In genomic region chr9:14185016-14185415, GRCh38 we compare ENCODE assay signal across 3 cellular contexts.
TF ChIP-seq lines count a peak whose summit lies in the region.

No MANE protein-coding gene starts in this region.

TF ChIP-seq in SK-N-SH treated with all-trans-retinoic acid at 6 μM for 48 hours, 23 proteins besides CTCF, POLR2A, EP300 and RAD21:
- TF ChIP-seq ZNF70 (CRISPR knock-in tag; IDR thresholded peaks at IDR 0.05) (peak; percentile 90), ISL1 (CRISPR knock-in tag; IDR thresholded peaks at IDR 0.05) (no peak)

TF ChIP-seq in SK-N-SH, 30 proteins besides CTCF, POLR2A, EP300 and RAD21:
- TF ChIP-seq USF2 (IDR thresholded peaks at IDR 0.05; ENCODE audit: borderline replicate concordance, low read depth, low read length) (no peak), EZH2phosphoT487 (IDR thresholded peaks at IDR 0.05; ENCODE audit: borderline replicate concordance, low read depth) (no peak), GABPA (IDR thresholded peaks at IDR 0.05; ENCODE audit: low read depth) (no peak), MEF2A (IDR thresholded peaks at IDR 0.05; ENCODE audit: borderline replicate concordance, low read depth) (no peak), POLR2AphosphoS5 (IDR thresholded peaks at IDR 0.05; ENCODE audit: low read depth, low read length) (no peak), MXI1 (IDR thresholded peaks at IDR 0.05; ENCODE audit: low read depth, low read length) (no peak)

TF ChIP-seq in WTC11, 78 proteins besides CTCF, POLR2A, EP300 and RAD21:
- peak; percentile 47; the same call in 1 of the 2 replicates for TF ChIP-seq HMGA2 (CRISPR knock-in tag; IDR thresholded peaks at IDR 0.05)
- TF ChIP-seq IRF2 (CRISPR knock-in tag; IDR thresholded peaks at IDR 0.05; ENCODE audit: borderline replicate concordance, low read depth): no peak
- no peak for TF ChIP-seq EMX1 (CRISPR knock-in tag; IDR thresholded peaks at IDR 0.05)
